In the genomic region with DNA sequence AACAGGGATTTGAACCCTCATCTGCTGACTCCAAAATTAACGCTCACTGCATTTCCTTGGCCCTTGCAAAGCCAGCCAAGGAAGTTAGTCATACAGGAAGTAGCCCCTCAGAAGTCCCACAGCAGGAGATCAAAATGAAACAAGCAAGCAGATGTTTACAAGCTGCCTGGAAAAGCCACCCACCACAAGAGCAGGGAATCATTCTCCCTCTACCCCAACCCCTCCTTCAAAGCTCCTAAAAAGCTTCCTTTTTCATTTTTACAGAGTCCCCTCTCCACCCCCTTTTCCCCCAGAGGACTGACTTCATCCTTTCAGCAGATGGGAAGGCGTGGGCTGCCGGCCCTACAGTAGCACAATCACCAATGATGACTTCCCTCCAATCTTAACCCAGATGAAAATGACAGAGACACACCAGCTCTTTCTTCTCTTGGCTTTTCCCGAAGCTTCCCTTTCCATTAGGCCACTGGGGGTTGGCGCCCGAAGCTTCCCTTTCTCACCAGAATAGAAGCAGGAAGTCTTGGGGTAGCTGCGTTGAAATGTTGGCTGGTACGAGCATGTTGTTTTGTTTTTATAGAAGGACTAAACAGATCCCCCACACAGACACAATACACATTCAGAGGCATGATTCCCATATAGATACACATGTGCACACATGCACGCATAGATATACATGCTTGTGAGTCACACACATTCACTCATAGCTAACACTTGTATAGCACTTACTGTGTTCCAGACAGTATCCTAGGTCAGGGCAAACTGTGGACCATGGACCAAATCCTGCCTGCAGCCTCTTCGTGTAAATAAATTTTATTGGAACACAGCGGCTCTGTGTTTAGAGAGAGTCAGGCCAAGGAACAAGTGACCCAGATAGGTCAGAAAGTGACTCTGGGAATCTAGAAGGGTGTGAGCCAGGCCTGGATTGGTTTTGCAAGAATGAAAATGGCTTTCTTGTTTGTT, we compare ENCODE assay signal across 8 cellular contexts. TPM values are rescaled to one million over a fixed set of nuclear protein-coding genes. Genes with fewer than 3 reads are reported as not detected.
A peak's percentile ranks its signal among the peaks of the same experiment; 100 is the strongest.
DNase-seq lines count a peak whose midpoint lies in the region.

No MANE protein-coding gene starts in this region.

- H3K9ac ChIP-seq in subcutaneous abdominal adipose tissue (ENCODE audit: low read length in 5 of 5), result peak overlapping the region in 3 of 5 donors; percentile 27 to 40 (median 33)

- peak; percentile 82 for DNase-seq in ELR (ENCODE audit: low read depth)
- peak; percentile 39 for DNase-seq in NCI-H460 (ENCODE audit: extremely low read depth, low read depth)
- peak; percentile 52 for DNase-seq in astrocyte of the hippocampus (ENCODE audit: low read depth, low spot score)
- no peak for DNase-seq in immature natural killer cell
- no peak for DNase-seq in cerebellar nuclear complex (lab: John Stamatoyannopoulos, UW)
- DNase-seq in NCI-H146 (lab: John Stamatoyannopoulos, UW), result no peak
- DNase-seq in activated CD8-positive, alpha-beta memory T cell treated with anti-CD3 and anti-CD28 coated beads, Interleukin-2, amount 50 U/mL, for 4 hours, result no peak

- H3K27me3 ChIP-seq in subcutaneous abdominal adipose tissue (ENCODE audit: control insufficient read depth in 5 of 5, insufficient read depth in 4 of 5, low read length in 5 of 5), result no peaks in the 10 kb centered on the region

- H3K4me3 Mint-ChIP-seq in immature natural killer cell, result peak overlapping the region in 3 of 5 donors; percentile 3 to 54 (median 3)

- H3K27me3 Mint-ChIP-seq in immature natural killer cell (ENCODE audit: low read depth in 3 of 3), result peaks cover 0 to 3% (median 2%) of the 10 kb centered on the region in 3 donors

- peak overlapping the region; percentile 53 for H3K27ac ChIP-seq in subcutaneous abdominal adipose tissue (ENCODE audit: low read depth, low read length)

- no peaks in the 10 kb centered on the region for H3K9me3 Mint-ChIP-seq in immature natural killer cell

- H3K4me3 ChIP-seq in subcutaneous abdominal adipose tissue (ENCODE audit: low read depth in 1 of 5, low read length in 5 of 5), result peak overlapping the region; percentile 0 to 45 (median 29)

- H3K36me3 Mint-ChIP-seq in immature natural killer cell, result no peaks in the 10 kb centered on the region

- no peaks in the 10 kb centered on the region for H3K36me3 ChIP-seq in subcutaneous abdominal adipose tissue (ENCODE audit: control insufficient read depth in 5 of 5, insufficient read depth in 5 of 5, low read length in 5 of 5)

- peaks cover 7 to 63% (median 45%) of the 10 kb centered on the region in 5 donors for H3K4me1 ChIP-seq in subcutaneous abdominal adipose tissue (ENCODE audit: control insufficient read depth in 5 of 5, insufficient read depth in 5 of 5, low read length in 5 of 5)

- H3K4me1 Mint-ChIP-seq in immature natural killer cell, result peaks cover 4 to 11% of the 10 kb centered on the region in 2 donors

- H3K9me3 ChIP-seq in subcutaneous abdominal adipose tissue (ENCODE audit: control insufficient read depth in 5 of 5, low read length in 5 of 5), result peaks cover 0 to 3% (median 0%) of the 10 kb centered on the region in 5 donors

- peak overlapping the region in 3 of 6 donors; percentile 20 to 31 (median 26) for H3K27ac Mint-ChIP-seq in immature natural killer cell

RNA-seq across cellular contexts. Expression of gene ITPRIPL2, which starts 17.4 kb away (rescaled TPM):
- 25.7 and 30.0 TPM in 2 replicates for total RNA-seq in NCI-H460 (2014; rRNA removed; shearing (Covaris generic))
- 40.1 and 40.4 TPM in 2 replicates for polyA plus RNA-seq in NCI-H460 (2014; cell fraction: nucleus; rRNA removed)
- under 1 TPM in 2 of 3 donors, not detected in 1; 0.59 to 0.90 TPM for polyA plus RNA-seq in immature natural killer cell

RNA-seq across cellular contexts. Expression of gene SYT17, which starts 36.9 kb away (rescaled TPM):
- total RNA-seq in NCI-H460 (2014; rRNA removed; shearing (Covaris generic)), result 2.0 and 4.1 TPM in 2 replicates
- 0.28 and 1.6 TPM in 2 replicates for polyA plus RNA-seq in NCI-H460 (2014; cell fraction: nucleus; rRNA removed)
- polyA plus RNA-seq in immature natural killer cell, result not detected

Comparison
In these comparisons a context has a peak if more than half of its experiments do, and no peak if none do; other contexts are left out.
1. DNase-seq: peak in ELR (single experiment), NCI-H460 (single experiment) and astrocyte of the hippocampus (single experiment); none in immature natural killer cell (0 of 3), cerebellar nuclear complex (0 of 2), NCI-H146 (single experiment) and activated CD8-positive, alpha-beta memory T cell treated with anti-CD3 and anti-CD28 coated beads, Interleukin-2, amount 50 U/mL, for 4 hours (single experiment).